29 cellular contexts compared by ENCODE assay signal in the genomic region with DNA sequence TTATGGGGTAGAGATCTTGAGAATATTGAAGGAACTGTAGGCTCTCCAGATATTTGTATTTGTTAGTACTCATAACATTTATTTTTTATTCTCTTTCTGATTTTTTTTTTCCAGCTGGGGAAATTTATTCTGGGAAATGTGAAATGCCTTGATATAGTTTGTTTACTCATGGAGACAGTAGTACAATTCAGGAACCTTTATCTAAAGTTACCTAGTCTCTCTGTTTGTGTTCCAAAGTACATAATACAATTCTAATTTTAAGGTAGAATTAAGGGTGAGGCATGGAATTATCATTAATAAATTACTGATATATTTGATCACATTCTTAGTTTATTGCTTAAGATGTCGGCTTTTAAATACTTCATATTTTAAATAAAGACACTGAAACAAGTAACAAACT.
"Had no signal": no experiment of that assay in that cellular context is flagged by ENCODE, and none has a peak within 500 bp of the region (broad histone marks: within the 10 kb centered on the region; RNA-seq: fewer than 3 reads in every experiment).

No MANE protein-coding gene starts in this region.

- ATAC-seq: effector memory CD8-positive, alpha-beta T cell; esophagus mucosa; foreskin keratinocyte; gastrocnemius medialis; gastroesophageal sphincter; heart left ventricle; heart right ventricle had no signal

- H3K4me3 ChIP-seq: colonic mucosa, coronary artery, dorsolateral prefrontal cortex, esophagus muscularis mucosa, esophagus squamous epithelium, gastrocnemius medialis, gastroesophageal sphincter, heart left ventricle, heart right ventricle had no signal

- H3K9me3 Mint-ChIP-seq: dendritic cell treated with granulocyte-macrophage colony-stimulating factor and Interleukin-4, amounts not matched to agents 40 ng/mL and 50 ng/mL, for 4 days; effector memory CD8-positive, alpha-beta T cell had no signal

- H3K4me1 ChIP-seq: colonic mucosa, esophagus muscularis mucosa, esophagus squamous epithelium, foreskin keratinocyte, gastrocnemius medialis, gastroesophageal sphincter, heart left ventricle, heart right ventricle had no signal

- H3K9me3 ChIP-seq: colonic mucosa, esophagus muscularis mucosa, esophagus squamous epithelium, gastrocnemius medialis, gastroesophageal sphincter, heart left ventricle, heart right ventricle had no signal

- FAIRE-seq: colon, endometrium, endothelial cell of umbilical vein, frontal cortex had no signal

- DNase-seq: colonic mucosa; cortex of kidney; dermis blood vessel endothelial cell; dorsolateral prefrontal cortex; effector CD4-positive, alpha-beta T cell; effector CD8-positive, alpha-beta T cell; effector memory CD4-positive, alpha-beta T cell; effector memory CD8-positive, alpha-beta T cell; endodermal cell; erythroblast; esophagus squamous epithelium; foreskin fibroblast; foreskin keratinocyte; foreskin melanocyte; gastrocnemius medialis; glutamatergic neuron; head of caudate nucleus; heart left ventricle; heart right ventricle had no signal

- H3K27ac ChIP-seq: colonic mucosa, coronary artery, dorsolateral prefrontal cortex, epithelial cell of prostate, esophagus muscularis mucosa, esophagus squamous epithelium, foreskin keratinocyte, gastrocnemius medialis, gastroesophageal sphincter, heart left ventricle, heart right ventricle had no signal

- H3K4me3 Mint-ChIP-seq: dendritic cell treated with granulocyte-macrophage colony-stimulating factor and Interleukin-4, amounts not matched to agents 40 ng/mL and 50 ng/mL, for 4 days; effector memory CD8-positive, alpha-beta T cell; endodermal cell had no signal

- H3K4me1 Mint-ChIP-seq: endodermal cell had no signal

- H3K36me3 ChIP-seq: colonic mucosa, esophagus muscularis mucosa, esophagus squamous epithelium, gastrocnemius medialis, gastroesophageal sphincter, heart left ventricle, heart right ventricle had no signal

- H3K27ac Mint-ChIP-seq: dendritic cell treated with granulocyte-macrophage colony-stimulating factor and Interleukin-4, amounts not matched to agents 40 ng/mL and 50 ng/mL, for 4 days; effector memory CD8-positive, alpha-beta T cell; endodermal cell had no signal

- H3K27me3 ChIP-seq: esophagus muscularis mucosa, esophagus squamous epithelium, foreskin keratinocyte, gastrocnemius medialis, gastroesophageal sphincter, heart left ventricle had no signal

- H3K27me3 Mint-ChIP-seq: dendritic cell treated with granulocyte-macrophage colony-stimulating factor and Interleukin-4, amounts not matched to agents 40 ng/mL and 50 ng/mL, for 4 days; effector memory CD8-positive, alpha-beta T cell had no signal
